Comparison of ENCODE assay signal across 16 cellular contexts in genomic region chrX:121782976-121783375, GRCh38.
"Had no signal": no experiment of that assay in that cellular context is flagged by ENCODE, and none has a peak within 500 bp of the region (broad histone marks: within the 10 kb centered on the region; RNA-seq: fewer than 3 reads in every experiment).

No MANE protein-coding gene starts in this region.

- ATAC-seq: activated CD8-positive, alpha-beta memory T cell treated with anti-CD3 and anti-CD28 coated beads, Interleukin-2, amount 10 ng/mL, durations not matched to agents 7 days and 5 days; body of pancreas; PC-3; WTC11 had no signal

- DNase-seq: activated CD4-positive, alpha-beta T cell treated with anti-CD3 and anti-CD28 coated beads for 1 hour; activated CD4-positive, alpha-beta T cell treated with anti-CD3 and anti-CD28 coated beads, Interleukin-2, amount 10 ng/mL, durations not matched to agents 24 days and 14 days; activated CD4-positive, alpha-beta T cell treated with anti-CD3 and anti-CD28 coated beads, Interleukin-2, amount 50 U/mL, for 48 hours; activated CD8-positive, alpha-beta memory T cell treated with anti-CD3 and anti-CD28 coated beads, Interleukin-2, amount 10 ng/mL, durations not matched to agents 7 days and 5 days; activated effector memory CD4-positive, alpha-beta T cell treated with Interleukin-2 at 50 U/mL for 16 hours; activated naive CD4-positive, alpha-beta T cell; activated T-cell treated with anti-CD3 and anti-CD28 coated beads, Interleukin-2, amount 50 U/mL, for 24 hours; aorta; body of pancreas; NCI-H146; NCI-H187 treated with DMSO at 0.1 percent for 48 hours; NCI-H2081 treated with DMSO at 0.1 percent for 48 hours; NCI-H446; PC-3; SHP77 had no signal
